ENCODE assay signal across 8 cellular contexts in the genomic region with DNA sequence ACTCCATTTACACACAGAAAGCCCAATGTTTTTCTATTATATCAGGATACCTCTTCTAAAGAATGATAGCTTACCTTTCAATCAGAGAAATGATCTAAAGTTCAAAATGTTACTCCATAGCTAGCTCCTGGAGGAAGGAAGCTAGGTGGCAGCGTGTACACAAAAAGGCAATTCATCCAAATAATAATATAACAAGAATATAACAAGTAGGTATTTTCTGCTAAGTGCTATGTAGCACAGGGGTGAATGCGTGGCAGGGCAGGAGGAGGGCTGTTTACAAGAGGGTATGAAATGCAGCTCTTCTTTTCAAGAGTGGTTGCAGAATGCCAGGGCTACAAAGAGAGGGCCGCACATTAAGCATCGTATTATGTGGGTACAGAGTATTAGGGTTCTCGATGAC. TPM values are rescaled to one million over a fixed set of nuclear protein-coding genes. Genes with fewer than 3 reads are reported as not detected.
DNase-seq lines count a peak whose midpoint lies in the region; ATAC-seq and TF ChIP-seq lines count a peak whose summit lies in the region.

No MANE protein-coding gene starts in this region.

- 35 to 39% methylated on average over 5 of the region's 5 CpGs for WGBS in esophagus squamous epithelium, 2 donors

- peak overlapping the region; percentile 96 for H3K4me2 ChIP-seq in parathyroid adenoma (ENCODE audit: low read length)

- H3K27ac ChIP-seq in SJSA1: peak overlapping the region; percentile 64
- peak overlapping the region; percentile 80 to 96 (median 92) for H3K27ac ChIP-seq in esophagus squamous epithelium
- H3K27ac ChIP-seq in parathyroid adenoma: peak overlapping the region; percentile 79

- H3K4me1 ChIP-seq in SJSA1 (replicated peaks): peaks cover 7% of the 10 kb centered on the region
- peaks cover 0 to 46% (median 16%) of the 10 kb centered on the region in 3 donors for H3K4me1 ChIP-seq in esophagus squamous epithelium
- H3K4me1 ChIP-seq in parathyroid adenoma: peaks cover 16% of the 10 kb centered on the region

- ATAC-seq in HG02884 (IDR thresholded peaks at IDR 0.05; ENCODE audit: unreplicated experiment): no peak

- H2AFZ ChIP-seq in parathyroid adenoma: peak overlapping the region; percentile 93

- peak; percentile 36 for DNase-seq in activated T-cell treated with anti-CD3 and anti-CD28 coated beads, Interleukin-2, amount 50 U/mL, for 1 hour
- DNase-seq in activated T-cell treated with anti-CD3 and anti-CD28 coated beads for 4 hours (no peak), SJSA1 (ENCODE audit: low read depth in 1 of 2, low spot score in 2 of 2) (no peak), esophagus squamous epithelium (lab: John Stamatoyannopoulos, UW) (no peak), NCI-H524 treated with DMSO at 0.1 percent for 48 hours (lab: John Stamatoyannopoulos, UW) (no peak), cerebellar cortex (ENCODE audit: low spot score) (no peak)

- intact Hi-C loops in esophagus squamous epithelium (cut with DNase I): no loop called here

- TF ChIP-seq CTCF in esophagus squamous epithelium (IDR thresholded peaks at IDR 0.05) (no peak), parathyroid adenoma (IDR thresholded peaks at IDR 0.05) (no peak)

- H3K9ac ChIP-seq in parathyroid adenoma: no peak overlapping the region

- H3K27me3 ChIP-seq in SJSA1 (replicated peaks): no peaks in the 10 kb centered on the region
- H3K27me3 ChIP-seq in esophagus squamous epithelium: no peaks in the 10 kb centered on the region
- H3K27me3 ChIP-seq in parathyroid adenoma (ENCODE audit: control insufficient read depth, insufficient read depth, low read length): no peaks in the 10 kb centered on the region

- no peak for TF ChIP-seq POLR2A in esophagus squamous epithelium (IDR thresholded peaks at IDR 0.05)

- H3K36me3 ChIP-seq in SJSA1: no peaks in the 10 kb centered on the region; the same call in 1 of the 2 replicates
- H3K36me3 ChIP-seq in esophagus squamous epithelium: no peaks in the 10 kb centered on the region
- no peaks in the 10 kb centered on the region for H3K36me3 ChIP-seq in parathyroid adenoma (ENCODE audit: control insufficient read depth, insufficient read depth, low read length)

- H3K79me2 ChIP-seq in parathyroid adenoma: no peaks in the 10 kb centered on the region

- H3K9me3 ChIP-seq in SJSA1 (replicated peaks) (peaks cover under 1% of the 10 kb centered on the region; the same call in 1 of the 2 replicates), esophagus squamous epithelium (no peaks in the 10 kb centered on the region), parathyroid adenoma (ENCODE audit: control insufficient read depth, low read length) (no peaks in the 10 kb centered on the region)

- H3K4me3 ChIP-seq in SJSA1 (peak overlapping the region; percentile 64), esophagus squamous epithelium (peak overlapping the region; percentile 71 to 93 (median 81)), parathyroid adenoma (ENCODE audit: low read depth, low read length) (peak overlapping the region; percentile 99)

RNA-seq across cellular contexts. Expression of gene SNAPC1, which starts 0.7 kb away (rescaled TPM):
- 21.4 and 25.4 TPM in 2 replicates for total RNA-seq in SJSA1 (2014; rRNA removed; shearing (Covaris generic))
- total RNA-seq in esophagus squamous epithelium: 1 to 10 TPM; 3.2 to 9.2 (median 6.2) TPM

RNA-seq across cellular contexts. Expression of gene SYT16, which starts 50.9 kb away (rescaled TPM):
- total RNA-seq in SJSA1 (2014; rRNA removed; shearing (Covaris generic)): 0.18 and 0.31 TPM in 2 replicates
- 1 to 10 TPM in 1 of 4 donors, under 1 TPM in 2, not detected in 1; 0.04 to 2.1 (median 0.09) TPM for total RNA-seq in esophagus squamous epithelium
